1 cellular context compared by ENCODE assay signal in genomic region chr1:198564716-198565115, GRCh38.
TF ChIP-seq lines count a peak whose summit lies in the region.

No MANE protein-coding gene starts in this region.

TF ChIP-seq in GM12878, 131 proteins besides CTCF, POLR2A, EP300 and RAD21 (continued from another document):
- TF ChIP-seq CEBPZ (IDR thresholded peaks at IDR 0.05; ENCODE audit: low read depth, low read length) = no peak
- no peak for TF ChIP-seq GABPA (IDR thresholded peaks at IDR 0.05; ENCODE audit: low read depth)
- TF ChIP-seq RCOR1 (conservative IDR thresholded peaks at IDR 0.05; ENCODE audit: low read depth, low read length) = no peak
- TF ChIP-seq CHD2 (IDR thresholded peaks at IDR 0.05; ENCODE audit: borderline replicate concordance, low read depth, low read length) = no peak
- TF ChIP-seq TBL1XR1 (IDR thresholded peaks at IDR 0.05; ENCODE audit: low read depth, low read length) = no peak
- TF ChIP-seq KDM1A (IDR thresholded peaks at IDR 0.05; ENCODE audit: borderline replicate concordance) = no peak
- TF ChIP-seq NBN (IDR thresholded peaks at IDR 0.05) = no peak
- no peak for TF ChIP-seq PML (IDR thresholded peaks at IDR 0.05; ENCODE audit: low read length)
- TF ChIP-seq NFYA (IDR thresholded peaks at IDR 0.05; ENCODE audit: borderline replicate concordance, low read depth, low read length) = no peak
- TF ChIP-seq SMARCA5 (IDR thresholded peaks at IDR 0.05) = no peak
- no peak for TF ChIP-seq ZNF592 (IDR thresholded peaks at IDR 0.05)
- TF ChIP-seq IRF4 (IDR thresholded peaks at IDR 0.05; ENCODE audit: low read depth, low read length) = no peak
TF ChIP-seq in GM12878: peak in this region for 0.
